8 cellular contexts compared by ENCODE assay signal in the genomic region with DNA sequence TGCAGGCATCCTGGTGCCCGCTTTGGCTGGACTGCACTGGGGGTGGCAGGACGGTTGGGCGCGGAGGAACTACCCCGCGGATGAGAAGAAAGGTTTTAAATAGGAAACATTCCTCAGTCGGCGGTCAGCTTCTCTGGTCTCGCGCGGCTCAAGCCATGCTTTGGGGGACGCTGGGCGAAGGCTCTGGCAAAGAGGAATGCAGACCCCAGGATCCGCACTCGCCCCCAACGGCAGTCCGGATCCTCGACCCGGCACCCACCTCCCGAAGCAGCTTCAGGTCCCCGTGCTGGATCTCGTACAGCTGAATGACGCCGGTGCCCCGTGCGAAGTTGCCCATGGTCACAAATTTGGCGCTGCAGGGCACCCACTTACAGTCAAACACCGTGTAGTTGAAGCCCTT. TPM values are rescaled to one million over a fixed set of nuclear protein-coding genes. Genes with fewer than 3 reads are reported as not detected.
A peak's percentile ranks its signal among the peaks of the same experiment; 100 is the strongest.
DNase-seq lines count a peak whose midpoint lies in the region; ATAC-seq, FAIRE-seq and TF ChIP-seq lines count a peak whose summit lies in the region.

No MANE protein-coding gene starts in this region.

- H3K27ac ChIP-seq in DOHH2 (ENCODE audit: low read depth, low read length), result peak overlapping the region; percentile 77
- H3K27ac ChIP-seq in astrocyte (ENCODE audit: low read depth, low read length), result peak overlapping the region; percentile 99
- peak overlapping the region; percentile 98 for H3K27ac ChIP-seq in stomach smooth muscle (ENCODE audit: low read length)

- no peaks in the 10 kb centered on the region for H3K27me3 Mint-ChIP-seq in astrocyte (ENCODE audit: low read depth, unreplicated experiment)

- H3K4me2 ChIP-seq in DOHH2 (ENCODE audit: low read length) (peak overlapping the region; percentile 81), astrocyte (ENCODE audit: low read length) (peak overlapping the region; percentile 94)

- H3K9ac ChIP-seq in astrocyte (ENCODE audit: low read length) (peak overlapping the region; percentile 97), stomach smooth muscle (ENCODE audit: low read length in 2 of 2) (peak overlapping the region; percentile 90 to 97)

- H3K79me2 ChIP-seq in DOHH2 (ENCODE audit: control insufficient read depth, low read length), result peaks cover 67% of the 10 kb centered on the region
- H3K79me2 ChIP-seq in astrocyte (ENCODE audit: insufficient read depth, low read length), result peaks cover 57% of the 10 kb centered on the region

- no peak for FAIRE-seq in astrocyte (lab: Jason Lieb, UNC)

- TF ChIP-seq CTCF in DOHH2 (IDR thresholded peaks at IDR 0.05; ENCODE audit: low read depth, low read length, poor library complexity, severe bottlenecking) (peak; percentile 12), astrocyte (IDR thresholded peaks at IDR 0.05; ENCODE audit: insufficient read depth, low read depth, low read length) (no peak)

- H3K4me3 ChIP-seq in DOHH2 (ENCODE audit: low read length), result peak overlapping the region; percentile 99
- H3K4me3 ChIP-seq in astrocyte (ENCODE audit: insufficient read depth, low read depth, low read length), result peak overlapping the region; percentile 97
- peak overlapping the region; percentile 94 to 99 for H3K4me3 ChIP-seq in stomach smooth muscle (ENCODE audit: low read length in 2 of 2)

- H4K20me1 ChIP-seq in DOHH2 (ENCODE audit: control insufficient read depth, insufficient read depth, low read depth, low read length) (no peaks in the 10 kb centered on the region), astrocyte (ENCODE audit: insufficient read depth, low read length) (peaks cover 4% of the 10 kb centered on the region)

- no peaks in the 10 kb centered on the region for H3K9me3 ChIP-seq in DOHH2 (ENCODE audit: control insufficient read depth, insufficient read depth, low read length)
- no peaks in the 10 kb centered on the region for H3K9me3 ChIP-seq in astrocyte (ENCODE audit: insufficient read depth, low read depth, low read length)
- H3K9me3 ChIP-seq in stomach smooth muscle (ENCODE audit: control insufficient read depth in 2 of 2, low read length in 2 of 2), result no peaks in the 10 kb centered on the region

- H3K4me1 ChIP-seq in DOHH2 (ENCODE audit: control insufficient read depth, low read length), result peaks cover 34% of the 10 kb centered on the region
- peaks cover 13% of the 10 kb centered on the region for H3K4me1 ChIP-seq in astrocyte (ENCODE audit: insufficient read depth, low read length)
- peaks cover 20% of the 10 kb centered on the region for H3K4me1 ChIP-seq in stomach smooth muscle (ENCODE audit: control insufficient read depth, insufficient read depth, low read length)

- DNase-seq in astrocyte (ENCODE audit: low read depth) (no peak), iris pigment epithelial cell (ENCODE audit: low read depth) (peak; percentile 39), NCI-H2107 (lab: John Stamatoyannopoulos, UW) (no peak), HCEC 1CT (no peak)

- H3K36me3 ChIP-seq in DOHH2 (ENCODE audit: control insufficient read depth, low read length) (peaks cover 44% of the 10 kb centered on the region), astrocyte (ENCODE audit: insufficient read depth, low read length) (peaks cover 18% of the 10 kb centered on the region), stomach smooth muscle (ENCODE audit: control insufficient read depth in 2 of 2, insufficient read depth in 2 of 2, low read length in 2 of 2) (peaks cover 7 to 17% of the 10 kb centered on the region in 2 donors)

- H3K9me2 ChIP-seq in DOHH2 (replicated peaks; ENCODE audit: control insufficient read depth, low read length), result no peaks in the 10 kb centered on the region

- H3K4me3 Mint-ChIP-seq in astrocyte (ENCODE audit: unreplicated experiment), result peak overlapping the region; percentile 97

- H3F3A ChIP-seq in DOHH2 (ENCODE audit: control insufficient read depth, insufficient read depth), result no peaks in the 10 kb centered on the region

- H3K9me3 Mint-ChIP-seq in astrocyte (ENCODE audit: unreplicated experiment), result no peaks in the 10 kb centered on the region

- H2AFZ ChIP-seq in astrocyte (ENCODE audit: low read depth, low read length), result peak overlapping the region; percentile 92

- H3K4me1 Mint-ChIP-seq in astrocyte (ENCODE audit: low read depth, unreplicated experiment), result peaks cover 10% of the 10 kb centered on the region

- H3K27me3 ChIP-seq in DOHH2 (ENCODE audit: control insufficient read depth, low read length) (no peaks in the 10 kb centered on the region), astrocyte (ENCODE audit: insufficient read depth, low read length) (no peaks in the 10 kb centered on the region), stomach smooth muscle (ENCODE audit: control insufficient read depth in 1 of 2, insufficient read depth in 2 of 2, low read length in 2 of 2) (no peaks in the 10 kb centered on the region)

- ATAC-seq in GM19467 (IDR thresholded peaks at IDR 0.05; ENCODE audit: unreplicated experiment) (peak; percentile 15), HG03520 (IDR thresholded peaks at IDR 0.05; ENCODE audit: unreplicated experiment) (peak; percentile 26)

- peak overlapping the region; percentile 99 for H3K27ac Mint-ChIP-seq in astrocyte (ENCODE audit: unreplicated experiment)

- peaks cover 5% of the 10 kb centered on the region for H3K36me3 Mint-ChIP-seq in astrocyte (ENCODE audit: low read depth, unreplicated experiment)

RNA-seq across cellular contexts. Expression of gene PNO1, which starts 0.7 kb away (rescaled TPM):
- total RNA-seq in astrocyte, result 23.0 and 26.8 TPM in 2 replicates
